Comparison of ENCODE assay signal across 19 cellular contexts in genomic region chr16:82963653-82964052, GRCh38.
DNase-seq lines count a peak whose midpoint lies in the region; ATAC-seq and TF ChIP-seq lines count a peak whose summit lies in the region.
"Had no signal": no experiment of that assay in that cellular context is flagged by ENCODE, and none has a peak within 500 bp of the region (broad histone marks: within the 10 kb centered on the region; RNA-seq: fewer than 3 reads in every experiment).

No MANE protein-coding gene starts in this region.

- no peak overlapping the region for H3K4me3 ChIP-seq in neural cell (ENCODE audit: low read length)
- H3K4me3 ChIP-seq: A549, BLaER1, GM23338 had no signal

- no peaks in the 10 kb centered on the region for H3K27me3 ChIP-seq in neural cell (ENCODE audit: insufficient read depth, low read depth, low read length)
- H3K27me3 ChIP-seq: BLaER1 had no signal

- no peak overlapping the region for H2AFZ ChIP-seq in neural cell (ENCODE audit: low read depth, low read length)
- H2AFZ ChIP-seq: GM23338 had no signal

- TF ChIP-seq RAD21 in neural cell (conservative IDR thresholded peaks at IDR 0.05): no peak

- peak overlapping the region; percentile 9 for H3K27ac ChIP-seq in neural cell (ENCODE audit: low read length)
- H3K27ac ChIP-seq: 22Rv1, A549, BLaER1, HL-60 had no signal

- TF ChIP-seq CTCF in neural cell (IDR thresholded peaks at IDR 0.05; ENCODE audit: poor library complexity, severe bottlenecking): no peak

- no peak overlapping the region for H3K9ac ChIP-seq in neural cell (ENCODE audit: low read length)
- H3K9ac ChIP-seq: BLaER1 had no signal

- no peaks in the 10 kb centered on the region for H4K20me1 ChIP-seq in neural cell (ENCODE audit: insufficient read depth)
- H4K20me1 ChIP-seq: BLaER1 had no signal

- ATAC-seq in GM21390 (IDR thresholded peaks at IDR 0.05; ENCODE audit: unreplicated experiment): no peak
- ATAC-seq: A549, GM23338 had no signal

- H3K9me2 ChIP-seq in neural cell (ENCODE audit: insufficient read depth, low read length): no peaks in the 10 kb centered on the region

- no peaks in the 10 kb centered on the region for H3K9me3 ChIP-seq in neural cell (ENCODE audit: low read length)
- H3K9me3 ChIP-seq: A549, BLaER1 had no signal

- no peaks in the 10 kb centered on the region for H3F3A ChIP-seq in neural cell (ENCODE audit: insufficient read depth, low read length, poor library complexity, severe bottlenecking)

- no peaks in the 10 kb centered on the region for H3K79me2 ChIP-seq in neural cell (replicated peaks; ENCODE audit: insufficient read depth, low read length)

- DNase-seq in DMS153 (lab: John Stamatoyannopoulos, UW): peak; percentile 35
- DNase-seq in DMS153 treated with DMSO at 0.1 percent for 48 hours (lab: John Stamatoyannopoulos, UW; ENCODE audit: unreplicated experiment): no peak
- peak; percentile 86 for DNase-seq in NCI-H1092 (lab: John Stamatoyannopoulos, UW)
- DNase-seq in NCI-H524 treated with DMSO at 0.1 percent for 48 hours (lab: John Stamatoyannopoulos, UW): peak; percentile 61
- DNase-seq in EL: no peak
- no peak for DNase-seq in posterior cingulate gyrus
- DNase-seq: CD4-positive, alpha-beta memory T cell; DMS53; DND-41; GDM1; HCEC 1CT; HFFc6 had no signal

- intact Hi-C loops in posterior cingulate gyrus (cut with DNase I): no loop called here

- TF ChIP-seq EP300 in neural cell (conservative IDR thresholded peaks at IDR 0.05; ENCODE audit: poor library complexity, severe bottlenecking): no peak

- no peak overlapping the region for H3K4me2 ChIP-seq in neural cell (ENCODE audit: low read length)
- H3K4me2 ChIP-seq: A549, BLaER1, GM23338 had no signal

- H3K36me3 ChIP-seq in neural cell (ENCODE audit: insufficient read depth, low read length): no peaks in the 10 kb centered on the region
- H3K36me3 ChIP-seq: BLaER1 had no signal

TF ChIP-seq in neural cell, 6 proteins besides CTCF, POLR2A, EP300 and RAD21:
- TF ChIP-seq, protein P1, sequence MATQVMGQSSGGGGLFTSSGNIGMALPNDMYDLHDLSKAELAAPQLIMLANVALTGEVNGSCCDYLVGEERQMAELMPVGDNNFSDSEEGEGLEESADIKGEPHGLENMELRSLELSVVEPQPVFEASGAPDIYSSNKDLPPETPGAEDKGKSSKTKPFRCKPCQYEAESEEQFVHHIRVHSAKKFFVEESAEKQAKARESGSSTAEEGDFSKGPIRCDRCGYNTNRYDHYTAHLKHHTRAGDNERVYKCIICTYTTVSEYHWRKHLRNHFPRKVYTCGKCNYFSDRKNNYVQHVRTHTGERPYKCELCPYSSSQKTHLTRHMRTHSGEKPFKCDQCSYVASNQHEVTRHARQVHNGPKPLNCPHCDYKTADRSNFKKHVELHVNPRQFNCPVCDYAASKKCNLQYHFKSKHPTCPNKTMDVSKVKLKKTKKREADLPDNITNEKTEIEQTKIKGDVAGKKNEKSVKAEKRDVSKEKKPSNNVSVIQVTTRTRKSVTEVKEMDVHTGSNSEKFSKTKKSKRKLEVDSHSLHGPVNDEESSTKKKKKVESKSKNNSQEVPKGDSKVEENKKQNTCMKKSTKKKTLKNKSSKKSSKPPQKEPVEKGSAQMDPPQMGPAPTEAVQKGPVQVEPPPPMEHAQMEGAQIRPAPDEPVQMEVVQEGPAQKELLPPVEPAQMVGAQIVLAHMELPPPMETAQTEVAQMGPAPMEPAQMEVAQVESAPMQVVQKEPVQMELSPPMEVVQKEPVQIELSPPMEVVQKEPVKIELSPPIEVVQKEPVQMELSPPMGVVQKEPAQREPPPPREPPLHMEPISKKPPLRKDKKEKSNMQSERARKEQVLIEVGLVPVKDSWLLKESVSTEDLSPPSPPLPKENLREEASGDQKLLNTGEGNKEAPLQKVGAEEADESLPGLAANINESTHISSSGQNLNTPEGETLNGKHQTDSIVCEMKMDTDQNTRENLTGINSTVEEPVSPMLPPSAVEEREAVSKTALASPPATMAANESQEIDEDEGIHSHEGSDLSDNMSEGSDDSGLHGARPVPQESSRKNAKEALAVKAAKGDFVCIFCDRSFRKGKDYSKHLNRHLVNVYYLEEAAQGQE (IDR thresholded peaks at IDR 0.05; ENCODE audit: borderline replicate concordance): no peak

Comparison
In these comparisons a context has a peak if more than half of its experiments do, and no peak if none do; other contexts are left out.
1. DNase-seq: peak in DMS153 (single experiment), NCI-H1092 (single experiment) and NCI-H524 treated with DMSO at 0.1 percent for 48 hours (single experiment); none in DMS153 treated with DMSO at 0.1 percent for 48 hours (single experiment), EL (single experiment) and posterior cingulate gyrus (0 of 10).